Comparison of ENCODE assay signal across 1 cellular context in genomic region chr21:34510148-34511142, GRCh38.
A peak's percentile ranks its signal among the peaks of the same experiment; 100 is the strongest.
TF ChIP-seq lines count a peak whose summit lies in the region.

No MANE protein-coding gene starts in this region.

TF ChIP-seq in HepG2, 621 proteins besides CTCF, POLR2A, EP300 and RAD21 (continued from another document):
- TF ChIP-seq MXD3 (CRISPR knock-in tag; IDR thresholded peaks at IDR 0.05) (no peak), MIER3 (CRISPR knock-in tag; IDR thresholded peaks at IDR 0.05; ENCODE audit: borderline replicate concordance) (0 out of 2 replicates have a peak, but pooled peaks have one; percentile 59), ZNF484 (CRISPR knock-in tag; IDR thresholded peaks at IDR 0.05; ENCODE audit: borderline replicate concordance, low read depth) (no peak), ZNF253 (CRISPR knock-in tag; IDR thresholded peaks at IDR 0.05; ENCODE audit: borderline replicate concordance) (no peak), ZNF619 (CRISPR knock-in tag; IDR thresholded peaks at IDR 0.05) (no peak), ZFY (CRISPR knock-in tag; IDR thresholded peaks at IDR 0.05) (peak; percentile 43; the same call in 1 of the 2 replicates), MEIS1 (CRISPR knock-in tag; IDR thresholded peaks at IDR 0.05; ENCODE audit: borderline replicate concordance) (no peak), CEBPB (IDR thresholded peaks at IDR 0.05; ENCODE audit: borderline replicate concordance, low read depth, low read length) (no peak), TSC22D2 (CRISPR knock-in tag; IDR thresholded peaks at IDR 0.05; ENCODE audit: borderline replicate concordance) (0 out of 2 replicates have a peak, but pooled peaks have one; percentile 39), PHF8 (CRISPR knock-in tag; IDR thresholded peaks at IDR 0.05) (no peak), BHLHE40 (IDR thresholded peaks at IDR 0.05; ENCODE audit: low read length) (0 out of 2 replicates have a peak, but pooled peaks have one; percentile 37), ZSCAN21 (CRISPR knock-in tag; IDR thresholded peaks at IDR 0.05; ENCODE audit: borderline replicate concordance) (0 out of 2 replicates have a peak, but pooled peaks have one; percentile 24), ZBTB8A (CRISPR knock-in tag; IDR thresholded peaks at IDR 0.05; ENCODE audit: borderline replicate concordance, low read depth) (no peak), PAXIP1 (CRISPR knock-in tag; conservative IDR thresholded peaks at IDR 0.05) (no peak), POGZ (CRISPR knock-in tag; IDR thresholded peaks at IDR 0.05) (peak; percentile 57; the same call in 1 of the 2 replicates), ZBTB43 (CRISPR knock-in tag; conservative IDR thresholded peaks at IDR 0.05) (no peak), ZNF746 (CRISPR knock-in tag; IDR thresholded peaks at IDR 0.05) (no peak), NR2F1 (CRISPR knock-in tag; IDR thresholded peaks at IDR 0.05) (no peak), HOXA3 (CRISPR knock-in tag; IDR thresholded peaks at IDR 0.05) (0 out of 2 replicates have a peak, but pooled peaks have one; percentile 27), MED1 (CRISPR knock-in tag; IDR thresholded peaks at IDR 0.05) (no peak), ZNF552 (CRISPR knock-in tag; IDR thresholded peaks at IDR 0.05; ENCODE audit: borderline replicate concordance) (no peak), MLX (CRISPR knock-in tag; IDR thresholded peaks at IDR 0.05) (no peak), ZNF501 (CRISPR knock-in tag; IDR thresholded peaks at IDR 0.05) (0 out of 2 replicates have a peak, but pooled peaks have one; percentile 53), KAT8 (CRISPR knock-in tag; IDR thresholded peaks at IDR 0.05) (no peak), FOXK1 (CRISPR knock-in tag; IDR thresholded peaks at IDR 0.05; ENCODE audit: borderline replicate concordance, low read depth) (no peak), SMC3 (IDR thresholded peaks at IDR 0.05; ENCODE audit: low read length) (peak; percentile 92), AFF4 (CRISPR knock-in tag; IDR thresholded peaks at IDR 0.05) (no peak), KLF12 (CRISPR knock-in tag; IDR thresholded peaks at IDR 0.05; ENCODE audit: borderline replicate concordance) (no peak), HOXA7 (CRISPR knock-in tag; IDR thresholded peaks at IDR 0.05) (no peak), SOX13 (IDR thresholded peaks at IDR 0.05) (no peak), SOX13 (CRISPR knock-in tag; conservative IDR thresholded peaks at IDR 0.05 in 1 of 2, IDR thresholded peaks at IDR 0.05 in 1 of 2) (peak in 1 of 2 experiments; percentile 18; a peak in 1 of 4 replicates), ZEB1 (IDR thresholded peaks at IDR 0.05; ENCODE audit: insufficient replicate concordance, low read depth) (no peak)
- TF ChIP-seq, protein P1, sequence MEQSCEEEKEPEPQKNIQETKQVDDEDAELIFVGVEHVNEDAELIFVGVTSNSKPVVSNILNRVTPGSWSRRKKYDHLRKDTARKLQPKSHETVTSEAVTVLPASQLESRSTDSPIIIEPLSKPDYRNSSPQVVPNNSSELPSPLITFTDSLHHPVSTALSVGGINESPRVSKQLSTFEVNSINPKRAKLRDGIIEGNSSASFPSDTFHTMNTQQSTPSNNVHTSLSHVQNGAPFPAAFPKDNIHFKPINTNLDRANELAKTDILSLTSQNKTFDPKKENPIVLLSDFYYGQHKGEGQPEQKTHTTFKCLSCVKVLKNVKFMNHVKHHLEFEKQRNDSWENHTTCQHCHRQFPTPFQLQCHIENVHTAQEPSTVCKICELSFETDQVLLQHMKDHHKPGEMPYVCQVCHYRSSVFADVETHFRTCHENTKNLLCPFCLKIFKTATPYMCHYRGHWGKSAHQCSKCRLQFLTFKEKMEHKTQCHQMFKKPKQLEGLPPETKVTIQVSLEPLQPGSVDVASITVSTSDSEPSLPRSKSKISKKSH (CRISPR knock-in tag; IDR thresholded peaks at IDR 0.05; ENCODE audit: borderline replicate concordance): no peak
- TF ChIP-seq, protein P2, sequence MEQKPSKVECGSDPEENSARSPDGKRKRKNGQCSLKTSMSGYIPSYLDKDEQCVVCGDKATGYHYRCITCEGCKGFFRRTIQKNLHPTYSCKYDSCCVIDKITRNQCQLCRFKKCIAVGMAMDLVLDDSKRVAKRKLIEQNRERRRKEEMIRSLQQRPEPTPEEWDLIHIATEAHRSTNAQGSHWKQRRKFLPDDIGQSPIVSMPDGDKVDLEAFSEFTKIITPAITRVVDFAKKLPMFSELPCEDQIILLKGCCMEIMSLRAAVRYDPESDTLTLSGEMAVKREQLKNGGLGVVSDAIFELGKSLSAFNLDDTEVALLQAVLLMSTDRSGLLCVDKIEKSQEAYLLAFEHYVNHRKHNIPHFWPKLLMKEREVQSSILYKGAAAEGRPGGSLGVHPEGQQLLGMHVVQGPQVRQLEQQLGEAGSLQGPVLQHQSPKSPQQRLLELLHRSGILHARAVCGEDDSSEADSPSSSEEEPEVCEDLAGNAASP (CRISPR knock-in tag; IDR thresholded peaks at IDR 0.05; ENCODE audit: borderline replicate concordance): peak; percentile 42; the same call in 1 of the 2 replicates
- TF ChIP-seq, protein P3, sequence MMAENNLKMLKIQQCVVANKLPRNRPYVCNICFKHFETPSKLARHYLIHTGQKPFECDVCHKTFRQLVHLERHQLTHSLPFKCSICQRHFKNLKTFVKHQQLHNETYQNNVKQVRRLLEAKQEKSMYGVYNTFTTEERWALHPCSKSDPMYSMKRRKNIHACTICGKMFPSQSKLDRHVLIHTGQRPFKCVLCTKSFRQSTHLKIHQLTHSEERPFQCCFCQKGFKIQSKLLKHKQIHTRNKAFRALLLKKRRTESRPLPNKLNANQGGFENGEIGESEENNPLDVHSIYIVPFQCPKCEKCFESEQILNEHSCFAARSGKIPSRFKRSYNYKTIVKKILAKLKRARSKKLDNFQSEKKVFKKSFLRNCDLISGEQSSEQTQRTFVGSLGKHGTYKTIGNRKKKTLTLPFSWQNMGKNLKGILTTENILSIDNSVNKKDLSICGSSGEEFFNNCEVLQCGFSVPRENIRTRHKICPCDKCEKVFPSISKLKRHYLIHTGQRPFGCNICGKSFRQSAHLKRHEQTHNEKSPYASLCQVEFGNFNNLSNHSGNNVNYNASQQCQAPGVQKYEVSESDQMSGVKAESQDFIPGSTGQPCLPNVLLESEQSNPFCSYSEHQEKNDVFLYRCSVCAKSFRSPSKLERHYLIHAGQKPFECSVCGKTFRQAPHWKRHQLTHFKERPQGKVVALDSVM (CRISPR knock-in tag; IDR thresholded peaks at IDR 0.05): peak; percentile 95
- TF ChIP-seq, protein P4, sequence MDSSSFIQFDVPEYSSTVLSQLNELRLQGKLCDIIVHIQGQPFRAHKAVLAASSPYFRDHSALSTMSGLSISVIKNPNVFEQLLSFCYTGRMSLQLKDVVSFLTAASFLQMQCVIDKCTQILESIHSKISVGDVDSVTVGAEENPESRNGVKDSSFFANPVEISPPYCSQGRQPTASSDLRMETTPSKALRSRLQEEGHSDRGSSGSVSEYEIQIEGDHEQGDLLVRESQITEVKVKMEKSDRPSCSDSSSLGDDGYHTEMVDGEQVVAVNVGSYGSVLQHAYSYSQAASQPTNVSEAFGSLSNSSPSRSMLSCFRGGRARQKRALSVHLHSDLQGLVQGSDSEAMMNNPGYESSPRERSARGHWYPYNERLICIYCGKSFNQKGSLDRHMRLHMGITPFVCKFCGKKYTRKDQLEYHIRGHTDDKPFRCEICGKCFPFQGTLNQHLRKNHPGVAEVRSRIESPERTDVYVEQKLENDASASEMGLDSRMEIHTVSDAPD (CRISPR knock-in tag; IDR thresholded peaks at IDR 0.05): 0 out of 2 replicates have a peak, but pooled peaks have one; percentile 47
- TF ChIP-seq, protein P5, sequence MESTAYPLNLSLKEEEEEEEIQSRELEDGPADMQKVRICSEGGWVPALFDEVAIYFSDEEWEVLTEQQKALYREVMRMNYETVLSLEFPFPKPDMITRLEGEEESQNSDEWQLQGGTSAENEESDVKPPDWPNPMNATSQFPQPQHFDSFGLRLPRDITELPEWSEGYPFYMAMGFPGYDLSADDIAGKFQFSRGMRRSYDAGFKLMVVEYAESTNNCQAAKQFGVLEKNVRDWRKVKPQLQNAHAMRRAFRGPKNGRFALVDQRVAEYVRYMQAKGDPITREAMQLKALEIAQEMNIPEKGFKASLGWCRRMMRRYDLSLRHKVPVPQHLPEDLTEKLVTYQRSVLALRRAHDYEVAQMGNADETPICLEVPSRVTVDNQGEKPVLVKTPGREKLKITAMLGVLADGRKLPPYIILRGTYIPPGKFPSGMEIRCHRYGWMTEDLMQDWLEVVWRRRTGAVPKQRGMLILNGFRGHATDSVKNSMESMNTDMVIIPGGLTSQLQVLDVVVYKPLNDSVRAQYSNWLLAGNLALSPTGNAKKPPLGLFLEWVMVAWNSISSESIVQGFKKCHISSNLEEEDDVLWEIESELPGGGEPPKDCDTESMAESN (CRISPR knock-in tag; conservative IDR thresholded peaks at IDR 0.05): peak; percentile 75
- TF ChIP-seq, protein P6, sequence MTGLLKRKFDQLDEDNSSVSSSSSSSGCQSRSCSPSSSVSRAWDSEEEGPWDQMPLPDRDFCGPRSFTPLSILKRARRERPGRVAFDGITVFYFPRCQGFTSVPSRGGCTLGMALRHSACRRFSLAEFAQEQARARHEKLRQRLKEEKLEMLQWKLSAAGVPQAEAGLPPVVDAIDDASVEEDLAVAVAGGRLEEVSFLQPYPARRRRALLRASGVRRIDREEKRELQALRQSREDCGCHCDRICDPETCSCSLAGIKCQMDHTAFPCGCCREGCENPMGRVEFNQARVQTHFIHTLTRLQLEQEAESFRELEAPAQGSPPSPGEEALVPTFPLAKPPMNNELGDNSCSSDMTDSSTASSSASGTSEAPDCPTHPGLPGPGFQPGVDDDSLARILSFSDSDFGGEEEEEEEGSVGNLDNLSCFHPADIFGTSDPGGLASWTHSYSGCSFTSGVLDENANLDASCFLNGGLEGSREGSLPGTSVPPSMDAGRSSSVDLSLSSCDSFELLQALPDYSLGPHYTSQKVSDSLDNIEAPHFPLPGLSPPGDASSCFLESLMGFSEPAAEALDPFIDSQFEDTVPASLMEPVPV (CRISPR knock-in tag; IDR thresholded peaks at IDR 0.05): no peak
